Comparison of ENCODE assay signal across 8 cellular contexts in genomic region chr20:62237772-62238568, GRCh38. TPM values are rescaled to one million over a fixed set of nuclear protein-coding genes. Genes with fewer than 3 reads are reported as not detected.
DNase-seq lines count a peak whose midpoint lies in the region; ATAC-seq and TF ChIP-seq lines count a peak whose summit lies in the region.

Gene OSBPL2 (plus strand): TSS chr20:62238521. CDS start chr20:62256185, 17,664 bp downstream.

- peak; percentile 29 to 60 for TF ChIP-seq POLR2A in Peyer's patch (IDR thresholded peaks at IDR 0.05)

- TF ChIP-seq CTCF in KMS-11 (conservative IDR thresholded peaks at IDR 0.05; ENCODE audit: low read depth, low read length): no peak
- TF ChIP-seq CTCF in Peyer's patch (IDR thresholded peaks at IDR 0.05): peak in 1 of 6 experiments; percentile 5

- peak within 1 kb of the TSS; percentile 75 for H3K4me2 ChIP-seq in KMS-11

- peak; percentile 99 for DNase-seq in DMS53 (lab: John Stamatoyannopoulos, UW)
- DNase-seq in Peyer's patch: peak; percentile 100
- DNase-seq in activated T-cell treated with anti-CD3 and anti-CD28 coated beads, Interleukin-2, amount 50 U/mL, for 48 hours: peak; percentile 100
- peak; percentile 97 for DNase-seq in myocyte (ENCODE audit: low read depth)
- peak; percentile 100 for DNase-seq in stimulated activated CD8-positive, alpha-beta memory T cell treated with anti-CD3 and anti-CD28 coated beads, Interleukin-7, amount 100 ng/mL, for 48 hours (ENCODE audit: extremely low read depth in 1 of 2, low read depth in 1 of 2)

- H3K9ac ChIP-seq in KMS-11: peak within 1 kb of the TSS; percentile 55; the same call in 1 of the 2 replicates

- peak within 1 kb of the TSS; percentile 57 for H2AFZ ChIP-seq in KMS-11 (ENCODE audit: low read depth)

- H4K20me1 ChIP-seq in KMS-11 (ENCODE audit: insufficient read depth): no peaks in the 10 kb centered on the region

- peaks cover 9% of the 10 kb centered on the region for H3K4me1 ChIP-seq in KMS-11 (ENCODE audit: low read depth, poor library complexity, severe bottlenecking)
- H3K4me1 ChIP-seq in Peyer's patch: peaks cover 0 to 35% (median 14%) of the 10 kb centered on the region in 4 donors

- H3K27me3 ChIP-seq in KMS-11 (ENCODE audit: insufficient read depth, low read depth): peaks cover 34% of the 10 kb centered on the region
- no peaks in the 10 kb centered on the region for H3K27me3 ChIP-seq in Peyer's patch

- no peak within 1 kb of the TSS for H3K27ac ChIP-seq in KMS-11
- peak within 1 kb of the TSS; percentile 82 to 94 (median 92) for H3K27ac ChIP-seq in Peyer's patch

- H3K36me3 ChIP-seq in KMS-11 (ENCODE audit: insufficient read depth) (no peaks in the 10 kb centered on the region), Peyer's patch (no peaks in the 10 kb centered on the region)

- no peaks in the 10 kb centered on the region for H3K9me3 ChIP-seq in Peyer's patch

- H3K79me2 ChIP-seq in KMS-11 (ENCODE audit: insufficient read depth, low read depth): no peaks in the 10 kb centered on the region; the same call in 1 of the 2 replicates

- H3K4me3 ChIP-seq in KMS-11 (IDR thresholded peaks at IDR 0.05; ENCODE audit: insufficient read depth, low read depth, low read length): no peak within 1 kb of the TSS
- H3K4me3 ChIP-seq in Peyer's patch: peak within 1 kb of the TSS; percentile 82 to 98 (median 94)

- peak; percentile 96 for ATAC-seq in GM21737 (IDR thresholded peaks at IDR 0.05; ENCODE audit: unreplicated experiment)
- peak; percentile 96 for ATAC-seq in esophagus mucosa

RNA-seq across cellular contexts. Expression of gene OSBPL2, which starts in this region (rescaled TPM):
- total RNA-seq in Peyer's patch (10 to 100 TPM; 52.8 to 86.7 (median 64.2) TPM), esophagus mucosa (58.5 TPM), myocyte (24.5 and 30.2 TPM in 2 replicates)
- 26.1 TPM for polyA plus RNA-seq in myocyte (2012)
